In genomic region chr2:128729051-128729450, GRCh38 we compare ENCODE assay signal across 36 cellular contexts.
"Had no signal": no experiment of that assay in that cellular context is flagged by ENCODE, and none has a peak within 500 bp of the region (broad histone marks: within the 10 kb centered on the region; RNA-seq: fewer than 3 reads in every experiment).

No MANE protein-coding gene starts in this region.

- H3K27me3 ChIP-seq: MG63 had no signal

- H3K4me3 ChIP-seq: MG63 had no signal

- DNase-seq: Karpas-422, Kasumi-1, MG63, MM.1S, MV-4-11, NCI-H1048, NCI-H1092, NCI-H1092 treated with DMSO at 0.1 percent for 48 hours, NCI-H1105, NCI-H1105 treated with DMSO at 0.1 percent for 48 hours, NCI-H1417, NCI-H1417 treated with DMSO at 0.1 percent for 48 hours, NCI-H1436, NCI-H1436 treated with DMSO at 0.1 percent for 48 hours, NCI-H146, NCI-H1694, NCI-H1694 treated with DMSO at 0.1 percent for 48 hours, NCI-H187, NCI-H187 treated with DMSO at 0.1 percent for 48 hours, NCI-H1930, NCI-H2029, NCI-H2029 treated with DMSO at 0.1 percent for 48 hours, NCI-H2081, NCI-H2081 treated with DMSO at 0.1 percent for 48 hours, NCI-H2107, NCI-H2171, NCI-H2171 treated with DMSO at 0.1 percent for 48 hours, NCI-H2227 treated with DMSO at 0.1 percent for 48 hours, NCI-H226, NCI-H345, NCI-H446, NCI-H446 treated with DMSO at 0.1 percent for 48 hours, NCI-H510A, NCI-H524, NCI-H524 treated with DMSO at 0.1 percent for 48 hours had no signal

- H3K27ac ChIP-seq: KMS-11 had no signal

- H3K4me2 ChIP-seq: KMS-11 had no signal

- H3K36me3 ChIP-seq: MG63 had no signal

- H3K9ac ChIP-seq: KMS-11 had no signal
